ENCODE assay signal across 7 cellular contexts in the genomic region with DNA sequence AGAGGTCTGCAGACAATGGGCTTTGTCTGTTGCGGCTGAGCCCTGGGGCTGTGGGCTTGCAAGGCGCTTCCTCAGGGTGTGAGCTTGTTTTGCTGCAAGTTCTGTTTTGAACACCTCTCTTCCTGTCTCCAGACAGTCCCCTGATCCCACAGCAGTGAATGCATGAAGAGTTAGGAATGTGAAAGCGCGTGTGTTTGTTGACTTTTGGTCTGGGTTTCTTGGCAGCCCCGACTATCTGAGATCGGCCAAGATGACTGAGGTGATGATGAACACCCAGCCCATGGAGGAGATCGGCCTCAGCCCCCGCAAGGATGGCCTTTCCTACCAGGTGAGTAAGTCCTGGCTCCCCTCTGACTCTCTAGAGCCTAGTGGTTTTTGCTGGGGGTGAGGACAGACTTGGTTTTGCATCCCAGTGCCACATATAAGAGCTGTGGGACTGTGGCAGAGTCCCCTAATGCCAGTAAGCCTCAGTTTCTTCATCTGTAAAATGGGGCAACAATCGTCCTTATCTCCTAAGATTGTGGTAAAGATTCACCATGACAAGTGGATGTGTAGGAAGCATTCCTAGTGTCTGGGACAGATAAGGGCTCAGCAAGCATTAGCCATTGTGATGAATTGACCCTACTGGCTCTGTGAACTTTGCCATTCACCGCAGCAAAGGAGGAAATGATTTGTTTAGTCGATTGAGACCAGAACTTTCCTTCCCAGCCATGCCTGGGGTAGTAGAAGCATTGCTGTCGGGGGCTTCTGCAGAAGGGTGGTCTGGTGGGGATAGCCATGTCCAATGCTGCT. TPM values are rescaled to one million over a fixed set of nuclear protein-coding genes. Genes with fewer than 3 reads are reported as not detected.
DNase-seq lines count a peak whose midpoint lies in the region; ATAC-seq and TF ChIP-seq lines count a peak whose summit lies in the region.

No MANE protein-coding gene starts in this region.

- peaks cover 20% of the 10 kb centered on the region for H3K23me2 ChIP-seq in H9 (ENCODE audit: insufficient read length, low read depth, low read length, poor library complexity, severe bottlenecking)

- no peak overlapping the region for H3K23ac ChIP-seq in H9 (ENCODE audit: insufficient read length, low read depth, low read length)

- peak overlapping the region in 1 of 3 experiments; percentile 19; a peak in 1 of 7 replicates for H3K27ac Mint-ChIP-seq in H9
- H3K27ac Mint-ChIP-seq in activated CD4-positive, alpha-beta T cell treated with anti-CD3 and anti-CD28 coated beads, Interleukin-2, amount 10 ng/mL, durations not matched to agents 7 days and 5 days: peak overlapping the region; percentile 85

- H2BK120ac ChIP-seq in H9 (ENCODE audit: low read depth, low read length, poor library complexity, severe bottlenecking): no peak overlapping the region

- H4K91ac ChIP-seq in H9 (ENCODE audit: insufficient read length, low read depth, low read length): no peak overlapping the region

- H3K9me3 ChIP-seq in H9 (ENCODE audit: control insufficient read depth, low read depth, low read length) (no peaks in the 10 kb centered on the region), mucosa of descending colon (no peaks in the 10 kb centered on the region)

- H3K27me3 Mint-ChIP-seq in H9 (ENCODE audit: low read depth): peaks cover 20% of the 10 kb centered on the region
- peaks cover 10% of the 10 kb centered on the region for H3K27me3 Mint-ChIP-seq in activated CD4-positive, alpha-beta T cell treated with anti-CD3 and anti-CD28 coated beads, Interleukin-2, amount 10 ng/mL, durations not matched to agents 7 days and 5 days

- no peak overlapping the region for H3K27ac ChIP-seq in H9 (ENCODE audit: insufficient read length, low read depth, low read length)

- no peak overlapping the region for H2BK20ac ChIP-seq in H9 (ENCODE audit: low read depth, low read length, poor library complexity, severe bottlenecking)

- no peak overlapping the region for H4K8ac ChIP-seq in H9 (replicated peaks; ENCODE audit: insufficient read length, low read depth, low read length)

- no peak overlapping the region for H3K56ac ChIP-seq in H9 (ENCODE audit: insufficient read length, low read depth, low read length)

- no peak overlapping the region for H2AK5ac ChIP-seq in H9 (ENCODE audit: insufficient read length, low read length)

- H4K5ac ChIP-seq in H9 (ENCODE audit: insufficient read length, low read depth, low read length): no peak overlapping the region

- H3K36me3 ChIP-seq in mucosa of descending colon (ENCODE audit: low read depth): no peaks in the 10 kb centered on the region

- no peak overlapping the region for H3T11ph ChIP-seq in H9 (ENCODE audit: low read length)

- peaks cover 6% of the 10 kb centered on the region; the same call in 1 of the 2 replicates for H3K27me3 ChIP-seq in H9 (ENCODE audit: insufficient read depth, low read length)

- no peaks in the 10 kb centered on the region for H4K20me1 ChIP-seq in H9 (ENCODE audit: control insufficient read depth, insufficient read depth, insufficient read length)

- DNase-seq in H9 (no peak), fibroblast of gingiva (ENCODE audit: low read depth) (peak; percentile 34), sciatic nerve (ENCODE audit: low spot score) (peak; percentile 64), HEK293T (ENCODE audit: extremely low spot score) (no peak), NCI-H2107 (lab: John Stamatoyannopoulos, UW) (no peak), mucosa of descending colon (no peak)
- peak; percentile 55 for DNase-seq in activated CD4-positive, alpha-beta T cell treated with anti-CD3 and anti-CD28 coated beads, Interleukin-2, amount 10 ng/mL, durations not matched to agents 7 days and 5 days

- H3K79me1 ChIP-seq in H9 (ENCODE audit: insufficient read depth, low read depth, low read length, poor library complexity, severe bottlenecking): no peaks in the 10 kb centered on the region

- POLR2A ChIA-PET in activated CD4-positive, alpha-beta T cell treated with anti-CD3 and anti-CD28 coated beads, Interleukin-2, amount 10 ng/mL, durations not matched to agents 7 days and 5 days (lab: Charles Lee): interaction anchor here (0.6 kb wide), 1 partner anchor 94 kb away, joined by 5 read pairs; no protein-coding TSS in a partner anchor
- POLR2A ChIA-PET in HEK293T (lab: Yijun Ruan, JAX): no interaction called here

- no peaks in the 10 kb centered on the region for H3K9me3 Mint-ChIP-seq in H9
- no peaks in the 10 kb centered on the region for H3K9me3 Mint-ChIP-seq in activated CD4-positive, alpha-beta T cell treated with anti-CD3 and anti-CD28 coated beads, Interleukin-2, amount 10 ng/mL, durations not matched to agents 7 days and 5 days

- H3K9ac ChIP-seq in H9 (ENCODE audit: extremely low read depth, insufficient read length, low read length): no peak overlapping the region

- H3K4me3 ChIP-seq in mucosa of descending colon: no peak overlapping the region

- no peak overlapping the region for H2BK5ac ChIP-seq in H9 (ENCODE audit: insufficient read length, low read length)

- intact Hi-C loops in sciatic nerve (cut with DNase I): no loop called here
- intact Hi-C loops in mucosa of descending colon (cut with DNase I, micrococcal nuclease): no loop called here

- ATAC-seq in sciatic nerve: peak; percentile 24
- no peak for ATAC-seq in mucosa of descending colon

- H3K14ac ChIP-seq in H9 (ENCODE audit: insufficient read depth, low read length): no peak overlapping the region

- H3K4me3 Mint-ChIP-seq in H9: peak overlapping the region; percentile 79 to 89; a peak in 2 of 5 replicates
- H3K4me3 Mint-ChIP-seq in activated CD4-positive, alpha-beta T cell treated with anti-CD3 and anti-CD28 coated beads, Interleukin-2, amount 10 ng/mL, durations not matched to agents 7 days and 5 days: peak overlapping the region; percentile 79

- H3K4me2 ChIP-seq in H9 (ENCODE audit: insufficient read depth, insufficient read length, low read length): no peak overlapping the region

- H2BK15ac ChIP-seq in H9 (ENCODE audit: low read depth, low read length): no peak overlapping the region

- peaks cover 29 to 43% of the 10 kb centered on the region in 2 experiments for H3K4me1 Mint-ChIP-seq in H9
- H3K4me1 Mint-ChIP-seq in activated CD4-positive, alpha-beta T cell treated with anti-CD3 and anti-CD28 coated beads, Interleukin-2, amount 10 ng/mL, durations not matched to agents 7 days and 5 days: peaks cover 67% of the 10 kb centered on the region

- CTCF ChIA-PET in activated CD4-positive, alpha-beta T cell treated with anti-CD3 and anti-CD28 coated beads, Interleukin-2, amount 10 ng/mL, durations not matched to agents 7 days and 5 days (lab: Charles Lee): interaction anchor here (0.7 to 2.5 kb wide), 11 partner anchors 9 to 477 kb away, joined by 3 to 14 read pairs (median 4); no protein-coding TSS in a partner anchor
- CTCF ChIA-PET in HEK293T (lab: Yijun Ruan, JAX): interaction anchor here (1.1 kb wide), 1 partner anchor 472 kb away, joined by 3 read pairs; no protein-coding TSS in a partner anchor

- no peaks in the 10 kb centered on the region for H3K79me2 ChIP-seq in H9 (ENCODE audit: insufficient read depth, low read length)

- peaks cover 3% of the 10 kb centered on the region; the same call in 1 of the 2 replicates for H3K4me1 ChIP-seq in H9 (ENCODE audit: insufficient read depth, low read length)
- H3K4me1 ChIP-seq in mucosa of descending colon (ENCODE audit: low read depth): peaks cover 7% of the 10 kb centered on the region

- H3K36me3 Mint-ChIP-seq in H9 (ENCODE audit: insufficient read depth in 1 of 3, low read depth in 3 of 3): peaks cover 9 to 43% (median 12%) of the 10 kb centered on the region in 3 experiments; a peak in 6 of 7 replicates
- H3K36me3 Mint-ChIP-seq in activated CD4-positive, alpha-beta T cell treated with anti-CD3 and anti-CD28 coated beads, Interleukin-2, amount 10 ng/mL, durations not matched to agents 7 days and 5 days (ENCODE audit: low read depth): peaks cover 53% of the 10 kb centered on the region

- no CpG with 5 or more reads among the region's 12 CpGs for WGBS in H9 (ENCODE audit: extremely low coverage, insufficient read length, low lambda C conversion rate)

- TF ChIP-seq CTCF in H9 (conservative IDR thresholded peaks at IDR 0.05): no peak
- TF ChIP-seq CTCF in mucosa of descending colon (IDR thresholded peaks at IDR 0.05): no peak

- H2AFZ ChIP-seq in H9 (ENCODE audit: low read length): no peak overlapping the region

- no peak overlapping the region for H3K18ac ChIP-seq in H9 (ENCODE audit: insufficient read length, low read depth, low read length)

- H2BK12ac ChIP-seq in H9 (ENCODE audit: insufficient read length, low read depth, low read length): no peak overlapping the region

- no peak overlapping the region for H3K4ac ChIP-seq in H9 (ENCODE audit: low read depth, low read length)

TF ChIP-seq in HEK293T, 16 proteins besides CTCF, POLR2A, EP300 and RAD21:
- TF ChIP-seq CTBP1 (IDR thresholded peaks at IDR 0.05; ENCODE audit: borderline replicate concordance) (no peak), HDGF (IDR thresholded peaks at IDR 0.05; ENCODE audit: borderline replicate concordance) (no peak), LEF1 (IDR thresholded peaks at IDR 0.05; ENCODE audit: borderline replicate concordance) (no peak), ELF4 (IDR thresholded peaks at IDR 0.05) (no peak), ZNF384 (IDR thresholded peaks at IDR 0.05) (no peak), SUZ12 (IDR thresholded peaks at IDR 0.05) (no peak), L3MBTL2 (conservative IDR thresholded peaks at IDR 0.05) (no peak)

RNA-seq across cellular contexts. Expression of gene LBH, which starts 3.0 kb away (rescaled TPM):
- total RNA-seq in H9 (2021) (51.6 and 53.0 TPM in 2 replicates), sciatic nerve (19.8 TPM), mucosa of descending colon (10 to 100 TPM in 2 of 3 donors, 1 to 10 TPM in 1; 7.2 to 12.8 (median 12.4) TPM)
- 100 to 1,000 TPM; 136 to 146 TPM for total RNA-seq in activated CD4-positive, alpha-beta T cell treated with anti-CD3 and anti-CD28 coated beads, Interleukin-2, amount 10 ng/mL, durations not matched to agents 7 days and 5 days

Comparison
In these comparisons a context has a peak if more than half of its experiments do, and no peak if none do; other contexts are left out.
1. DNase-seq: peak in activated CD4-positive, alpha-beta T cell treated with anti-CD3 and anti-CD28 coated beads, Interleukin-2, amount 10 ng/mL, durations not matched to agents 7 days and 5 days (single experiment), fibroblast of gingiva (single experiment) and sciatic nerve (single experiment); none in H9 (single experiment), HEK293T (single experiment), NCI-H2107 (single experiment) and mucosa of descending colon (0 of 3).